Comparison of ENCODE assay signal across 20 cellular contexts in genomic region chr3:59240856-59241255, GRCh38.
DNase-seq lines count a peak whose midpoint lies in the region; ATAC-seq lines count a peak whose summit lies in the region.
"Had no signal": no experiment of that assay in that cellular context is flagged by ENCODE, and none has a peak within 500 bp of the region (broad histone marks: within the 10 kb centered on the region; RNA-seq: fewer than 3 reads in every experiment).

No MANE protein-coding gene starts in this region.

- ATAC-seq in HG02840 (IDR thresholded peaks at IDR 0.05; ENCODE audit: low FRiP score, unreplicated experiment): no peak
- ATAC-seq: GM23338, HCT116, Right ventricle myocardium inferior had no signal

- H3F3A ChIP-seq in GM23248 (ENCODE audit: insufficient read depth): peaks cover 22% of the 10 kb centered on the region

- in situ Hi-C loops in GM23248 (cut with MboI): no loop called here

- no peak overlapping the region for H2AFZ ChIP-seq in GM23248
- H2AFZ ChIP-seq: GM23338 had no signal

- no peaks in the 10 kb centered on the region for H3K79me2 ChIP-seq in GM23248 (ENCODE audit: insufficient read depth)

- H3K9me3 ChIP-seq in GM23248 (ENCODE audit: low read depth): no peaks in the 10 kb centered on the region
- H3K9me3 ChIP-seq: Caco-2, SJSA1 had no signal

- 66 to 74% methylated on average over 1 of the region's 1 CpG for WGBS in GM23248 (ENCODE audit: low coverage in 1 of 2, low lambda C conversion rate in 2 of 2, missing lambda C conversion rate in 2 of 2), 2 experiments

- peaks cover 36% of the 10 kb centered on the region for H3K4me1 ChIP-seq in GM23248 (ENCODE audit: insufficient read depth)
- H3K4me1 ChIP-seq: Caco-2 had no signal

- no peaks in the 10 kb centered on the region for H3K36me3 ChIP-seq in GM23248 (ENCODE audit: low read depth)
- H3K36me3 ChIP-seq: BLaER1 treated with 17β-estradiol and CSF1 and Interleukin-3, amounts not matched to agents 10 nM and 100 nM; SJSA1 had no signal

- no peak overlapping the region for H3K4me3 ChIP-seq in GM23248
- H3K4me3 ChIP-seq: BLaER1 treated with 17β-estradiol and CSF1 and Interleukin-3, amounts not matched to agents 10 nM and 100 nM; GM23338; SJSA1 had no signal

- peak; percentile 29 for DNase-seq in GM23248
- DNase-seq in NCI-H226: peak; percentile 27
- DNase-seq in dermis blood vessel endothelial cell: peak; percentile 4
- peak; percentile 45 for DNase-seq in renal cortical epithelial cell (ENCODE audit: low read depth)
- DNase-seq in activated CD4-positive, alpha-beta T cell treated with anti-CD3 and anti-CD28 coated beads for 4 hours: no peak
- DNase-seq in NCI-H1048 (lab: John Stamatoyannopoulos, UW): no peak
- DNase-seq: Caco-2; CD4-positive, alpha-beta memory T cell; DMS 273 treated with DMSO at 0.1 percent for 48 hours; KG1; NCI-H1105 treated with DMSO at 0.1 percent for 48 hours; NCI-H2029 treated with DMSO at 0.1 percent for 48 hours; NCI-H524 treated with DMSO at 0.1 percent for 48 hours; NCI-H82 had no signal

- H3K9me2 ChIP-seq in GM23248 (ENCODE audit: insufficient read depth): no peaks in the 10 kb centered on the region

- no peaks in the 10 kb centered on the region for H4K20me1 ChIP-seq in GM23248 (ENCODE audit: insufficient read depth)
- H4K20me1 ChIP-seq: BLaER1 treated with 17β-estradiol and CSF1 and Interleukin-3, amounts not matched to agents 10 nM and 100 nM had no signal

- H3K27ac ChIP-seq in GM23248: no peak overlapping the region
- H3K27ac ChIP-seq: BLaER1 treated with 17β-estradiol and CSF1 and Interleukin-3, amounts not matched to agents 10 nM and 100 nM had no signal

- H3K9ac ChIP-seq in GM23248: no peak overlapping the region
- H3K9ac ChIP-seq: BLaER1 treated with 17β-estradiol and CSF1 and Interleukin-3, amounts not matched to agents 10 nM and 100 nM had no signal

- no peaks in the 10 kb centered on the region for H3K27me3 ChIP-seq in GM23248 (replicated peaks; ENCODE audit: insufficient read depth)
- H3K27me3 ChIP-seq: BLaER1 treated with 17β-estradiol and CSF1 and Interleukin-3, amounts not matched to agents 10 nM and 100 nM; SJSA1 had no signal

- peak overlapping the region; percentile 34 for H3K4me2 ChIP-seq in GM23248 (ENCODE audit: unreplicated experiment)
- H3K4me2 ChIP-seq: BLaER1 treated with 17β-estradiol and CSF1 and Interleukin-3, amounts not matched to agents 10 nM and 100 nM; GM23338 had no signal

Comparison
In these comparisons a context has a peak if more than half of its experiments do, and no peak if none do; other contexts are left out.
1. DNase-seq: peak in GM23248 (single experiment), NCI-H226 (single experiment), dermis blood vessel endothelial cell (single experiment) and renal cortical epithelial cell (single experiment); none in activated CD4-positive, alpha-beta T cell treated with anti-CD3 and anti-CD28 coated beads for 4 hours (0 of 2) and NCI-H1048 (single experiment).